In genomic region chr2:237295889-237296480, GRCh38 we compare ENCODE assay signal across 1 cellular context.
TF ChIP-seq lines count a peak whose summit lies in the region.

No MANE protein-coding gene starts in this region.

TF ChIP-seq in IMR-90, 13 proteins besides CTCF, POLR2A, EP300 and RAD21 (continued from another document):
- TF ChIP-seq MAFK (IDR thresholded peaks at IDR 0.05; ENCODE audit: low read depth, low read length) (no peak), RCOR1 (IDR thresholded peaks at IDR 0.05; ENCODE audit: insufficient replicate concordance, low read length) (no peak), MAZ (IDR thresholded peaks at IDR 0.05; ENCODE audit: borderline replicate concordance, low read depth, low read length) (no peak), CEBPB (IDR thresholded peaks at IDR 0.05; ENCODE audit: low read depth, low read length) (no peak), MXI1 (IDR thresholded peaks at IDR 0.05; ENCODE audit: borderline replicate concordance, low read depth, low read length) (no peak), SMC3 (IDR thresholded peaks at IDR 0.05; ENCODE audit: low read depth, low read length) (no peak), FOS (IDR thresholded peaks at IDR 0.05; ENCODE audit: low read depth, low read length) (no peak), BHLHE40 (IDR thresholded peaks at IDR 0.05; ENCODE audit: low read depth, low read length) (no peak), RFX5 (IDR thresholded peaks at IDR 0.05; ENCODE audit: low read depth, low read length) (no peak), NFE2L2 (IDR thresholded peaks at IDR 0.05; ENCODE audit: low read depth, low read length) (no peak), USF2 (IDR thresholded peaks at IDR 0.05; ENCODE audit: low read depth, low read length) (no peak)
